ENCODE assay signal across 8 cellular contexts in the genomic region with DNA sequence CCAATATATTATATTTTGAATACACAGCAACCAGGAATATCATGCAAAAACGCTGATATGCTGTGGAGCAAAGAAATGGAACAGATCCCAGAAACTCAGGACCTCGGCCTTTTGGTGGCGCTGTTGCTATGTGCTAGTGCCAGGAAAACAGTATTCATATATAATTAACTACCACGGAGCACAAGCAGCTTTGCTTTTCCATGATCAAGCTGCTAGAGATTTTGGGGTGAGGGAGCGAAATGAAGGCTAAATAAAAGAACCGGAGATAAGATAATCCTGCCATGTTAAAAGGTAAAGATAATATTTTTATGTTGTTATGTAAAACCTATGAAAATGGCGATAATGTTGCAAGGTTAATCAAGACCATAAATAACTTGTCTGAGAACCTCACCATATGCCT.
DNase-seq lines count a peak whose midpoint lies in the region; ATAC-seq and TF ChIP-seq lines count a peak whose summit lies in the region.

No MANE protein-coding gene starts in this region.

- H3K4me3 ChIP-seq in WI38 (ENCODE audit: low read depth, low read length) (no peak overlapping the region), retinal pigment epithelial cell (ENCODE audit: low read length) (no peak overlapping the region)

- peak; percentile 43 for DNase-seq in stimulated activated CD4-positive, alpha-beta T cell treated with anti-CD3 and anti-CD28 coated beads, Interleukin-15, amount 100 ng/mL, for 24 hours
- DNase-seq in stimulated activated CD4-positive, alpha-beta T cell treated with anti-CD3 and anti-CD28 coated beads, Interleukin-12 subunit alpha, Interleukin-12 subunit beta, amount 100 ng/mL, for 4 hours, result no peak
- peak; percentile 61 to 69 for DNase-seq in NCI-H2081 (lab: John Stamatoyannopoulos, UW)
- peak; percentile 46 for DNase-seq in left cardiac atrium
- peak; percentile 9 for DNase-seq in retinal pigment epithelial cell (ENCODE audit: low read depth)

- no peak for ATAC-seq in left cardiac atrium
- no peak for ATAC-seq in GM21825 (IDR thresholded peaks at IDR 0.05; ENCODE audit: unreplicated experiment)
- ATAC-seq in GM19463 (IDR thresholded peaks at IDR 0.05; ENCODE audit: unreplicated experiment), result no peak

- TF ChIP-seq CTCF in WI38 (IDR thresholded peaks at IDR 0.05; ENCODE audit: low read depth, low read length), result peak; percentile 75
- peak; percentile 88 for TF ChIP-seq CTCF in retinal pigment epithelial cell (conservative IDR thresholded peaks at IDR 0.05; ENCODE audit: low read depth, low read length)

- intact Hi-C loops in left cardiac atrium (cut with DNase I), result no loop called here
